ENCODE assay signal across 9 cellular contexts in the genomic region with DNA sequence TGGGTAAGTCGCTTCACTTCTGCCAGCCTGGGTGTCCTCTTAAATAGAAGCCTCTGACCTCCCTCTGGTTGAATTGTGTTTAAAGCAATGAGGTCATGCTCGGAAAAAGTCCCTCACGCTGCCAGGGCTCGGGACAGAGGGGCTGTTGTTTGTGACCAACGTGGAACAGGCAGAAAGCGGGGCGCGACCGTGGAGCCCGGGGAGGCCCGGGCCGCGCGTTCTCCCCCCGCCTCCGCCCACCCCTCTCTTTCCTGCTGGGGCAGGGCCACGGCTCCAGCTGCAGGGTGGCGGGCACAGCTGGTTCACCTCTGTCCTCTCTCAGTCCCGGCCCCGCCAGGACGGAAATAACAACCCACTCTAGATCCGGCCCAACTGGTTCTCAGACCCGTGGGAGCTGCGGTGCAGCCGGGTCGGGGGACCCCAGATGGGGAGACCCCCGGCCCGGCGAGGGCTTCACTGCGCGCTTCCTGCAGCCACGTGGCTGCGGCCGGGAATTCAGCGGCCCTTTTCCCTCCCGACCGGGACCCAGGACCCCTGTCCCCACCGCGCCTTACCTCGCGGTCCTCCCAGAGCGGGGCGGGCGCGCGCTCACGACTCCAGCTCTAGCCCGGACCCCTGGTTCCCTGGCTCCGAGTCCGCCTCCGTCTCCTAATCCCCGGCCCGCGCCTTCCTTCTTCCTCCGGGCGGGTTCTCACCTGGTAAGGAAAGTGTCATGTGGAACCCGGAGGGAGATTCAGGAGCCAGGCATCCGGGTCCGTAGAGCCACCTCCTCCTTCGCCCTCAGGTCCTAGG. TPM values are rescaled to one million over a fixed set of nuclear protein-coding genes. Genes with fewer than 3 reads are reported as not detected.
DNase-seq lines count a peak whose midpoint lies in the region; ATAC-seq and TF ChIP-seq lines count a peak whose summit lies in the region.
"Had no signal": no experiment of that assay in that cellular context is flagged by ENCODE, and none has a peak within 500 bp of the region (broad histone marks: within the 10 kb centered on the region; RNA-seq: fewer than 3 reads in every experiment).

No MANE protein-coding gene starts in this region.

- H3K36me3 Mint-ChIP-seq in activated CD4-positive, alpha-beta T cell treated with anti-CD3 and anti-CD28 coated beads for 36 hours (ENCODE audit: low read depth), result no peaks in the 10 kb centered on the region
- H3K36me3 Mint-ChIP-seq in endodermal cell (ENCODE audit: low read depth) (no peaks in the 10 kb centered on the region), memory B cell (no peaks in the 10 kb centered on the region), type B pancreatic cell (peaks cover 7% of the 10 kb centered on the region)
- H3K36me3 Mint-ChIP-seq: CD8-positive, alpha-beta memory T cell had no signal

- peak overlapping the region; percentile 11 for H3K9ac ChIP-seq in endodermal cell (ENCODE audit: extremely low read depth, low read length, poor library complexity, severe bottlenecking)

- H3K4me3 ChIP-seq in endodermal cell (ENCODE audit: low read length), result peak overlapping the region; percentile 40

- H3K27me3 ChIP-seq in endodermal cell (ENCODE audit: control insufficient read depth, insufficient read depth, low read length, poor library complexity, severe bottlenecking), result peaks cover 33% of the 10 kb centered on the region

- H3K27ac Mint-ChIP-seq in activated CD4-positive, alpha-beta T cell treated with anti-CD3 and anti-CD28 coated beads for 36 hours, result no peak overlapping the region
- no peak overlapping the region for H3K27ac Mint-ChIP-seq in endodermal cell
- no peak overlapping the region for H3K27ac Mint-ChIP-seq in memory B cell
- H3K27ac Mint-ChIP-seq in type B pancreatic cell, result peak overlapping the region; percentile 58

- CTCF ChIA-PET in activated CD4-positive, alpha-beta T cell treated with anti-CD3 and anti-CD28 coated beads for 36 hours (lab: Charles Lee), result interaction anchor here (0.6 to 1.0 kb wide), 3 partner anchors 10 to 665 kb away, joined by 3 to 4 read pairs (median 4); no protein-coding TSS in a partner anchor

- no peaks in the 10 kb centered on the region for H3K4me1 ChIP-seq in endodermal cell (ENCODE audit: control insufficient read depth, insufficient read depth, low read length)

- ATAC-seq in activated CD4-positive, alpha-beta T cell treated with anti-CD3 and anti-CD28 coated beads for 36 hours, result peak; percentile 39
- ATAC-seq in memory B cell (ENCODE audit: low read depth) (peak; percentile 58), GM21576 (IDR thresholded peaks at IDR 0.05; ENCODE audit: unreplicated experiment) (no peak), HG03097 (IDR thresholded peaks at IDR 0.05; ENCODE audit: low FRiP score, unreplicated experiment) (no peak)

- H3K4me3 Mint-ChIP-seq in activated CD4-positive, alpha-beta T cell treated with anti-CD3 and anti-CD28 coated beads for 36 hours, result no peak overlapping the region
- H3K4me3 Mint-ChIP-seq in endodermal cell (peak overlapping the region; percentile 15), memory B cell (no peak overlapping the region), type B pancreatic cell (peak overlapping the region; percentile 85)

- H3K27me3 Mint-ChIP-seq in activated CD4-positive, alpha-beta T cell treated with anti-CD3 and anti-CD28 coated beads for 36 hours, result peaks cover 41% of the 10 kb centered on the region
- H3K27me3 Mint-ChIP-seq in endodermal cell (ENCODE audit: insufficient read depth) (peaks cover 61% of the 10 kb centered on the region), memory B cell (peaks cover 19% of the 10 kb centered on the region), type B pancreatic cell (peaks cover 20% of the 10 kb centered on the region)

- no peak overlapping the region for H3K27ac ChIP-seq in endodermal cell (ENCODE audit: low read depth, low read length)

- no peaks in the 10 kb centered on the region for H3K9me3 Mint-ChIP-seq in activated CD4-positive, alpha-beta T cell treated with anti-CD3 and anti-CD28 coated beads for 36 hours (ENCODE audit: low read depth)
- H3K9me3 Mint-ChIP-seq in endodermal cell (no peaks in the 10 kb centered on the region), memory B cell (no peaks in the 10 kb centered on the region), type B pancreatic cell (no peaks in the 10 kb centered on the region)
- H3K9me3 Mint-ChIP-seq: CD8-positive, alpha-beta memory T cell had no signal

- H3K36me3 ChIP-seq in endodermal cell (ENCODE audit: control insufficient read depth, insufficient read depth, low read length), result no peaks in the 10 kb centered on the region

- intact Hi-C loops in activated CD4-positive, alpha-beta T cell treated with anti-CD3 and anti-CD28 coated beads for 36 hours (cut with DNase I, micrococcal nuclease), result no loop called here

- no peaks in the 10 kb centered on the region for H3K9me3 ChIP-seq in endodermal cell (ENCODE audit: control insufficient read depth, low read length)

- POLR2A ChIA-PET in activated CD4-positive, alpha-beta T cell treated with anti-CD3 and anti-CD28 coated beads for 36 hours (lab: Charles Lee), result no interaction called here

- TF ChIP-seq CTCF in endodermal cell (conservative IDR thresholded peaks at IDR 0.05) (no peak), type B pancreatic cell (conservative IDR thresholded peaks at IDR 0.05) (no peak)

- WGBS in endodermal cell (ENCODE audit: insufficient coverage in 1 of 2, insufficient read length in 1 of 2), 2 experiments, result 18 to 30% methylated on average over 23 to 60 of the region's 60 CpGs

- peaks cover 12% of the 10 kb centered on the region for H3K4me1 Mint-ChIP-seq in activated CD4-positive, alpha-beta T cell treated with anti-CD3 and anti-CD28 coated beads for 36 hours
- H3K4me1 Mint-ChIP-seq in endodermal cell (no peaks in the 10 kb centered on the region), memory B cell (peaks cover 19% of the 10 kb centered on the region), type B pancreatic cell (ENCODE audit: unreplicated experiment) (peaks cover 33% of the 10 kb centered on the region)

- DNase-seq in activated CD4-positive, alpha-beta T cell treated with anti-CD3 and anti-CD28 coated beads for 36 hours, result no peak
- no peak for DNase-seq in activated CD4-positive, alpha-beta T cell treated with anti-CD3 and anti-CD28 coated beads, Interleukin-2, amount 50 U/mL, for 4 hours
- peak; percentile 72 for DNase-seq in endodermal cell
- no peak for DNase-seq in memory B cell (ENCODE audit: low spot score in 2 of 2)
- DNase-seq in type B pancreatic cell (ENCODE audit: extremely low spot score, unreplicated experiment), result no peak
- DNase-seq in NCI-H1092 treated with DMSO at 0.1 percent for 48 hours (lab: John Stamatoyannopoulos, UW), result no peak

RNA-seq across cellular contexts. Expression of a gene that starts 1.9 kb away (rescaled TPM):
- total RNA-seq in activated CD4-positive, alpha-beta T cell treated with anti-CD3 and anti-CD28 coated beads for 36 hours, result under 1 TPM in 1 of 2 experiments, not detected in 1; 0.55 TPM
- total RNA-seq in endodermal cell (under 1 TPM in 1 of 2 donors, not detected in 1; 0.49 TPM), type B pancreatic cell (ENCODE audit: low replicate concordance) (16.1 and 24.3 TPM in 2 replicates)
- 7.0 TPM for polyA plus RNA-seq in endodermal cell (2013, experiment 1 of 2)
- polyA plus RNA-seq in endodermal cell (2013, experiment 2 of 2), result 8.3 TPM
- polyA plus RNA-seq: CD8-positive, alpha-beta memory T cell had no signal

RNA-seq across cellular contexts. Expression of a gene that starts 7.6 kb away (rescaled TPM):
- 1 to 10 TPM; 5.0 to 5.1 TPM for total RNA-seq in activated CD4-positive, alpha-beta T cell treated with anti-CD3 and anti-CD28 coated beads for 36 hours
- total RNA-seq in endodermal cell (1 to 10 TPM; 2.5 to 3.5 TPM), type B pancreatic cell (ENCODE audit: low replicate concordance) (3.9 and 4.2 TPM in 2 replicates)
- 1.1 TPM for polyA plus RNA-seq in endodermal cell (2013, experiment 1 of 2)
- polyA plus RNA-seq in endodermal cell (2013, experiment 2 of 2), result 1.1 TPM

RNA-seq across cellular contexts. Expression of a gene that starts 22.2 kb away (rescaled TPM):
- 100 to 1,000 TPM; 156 to 221 TPM for total RNA-seq in activated CD4-positive, alpha-beta T cell treated with anti-CD3 and anti-CD28 coated beads for 36 hours
- total RNA-seq in endodermal cell (100 to 1,000 TPM; 139 to 171 TPM), type B pancreatic cell (ENCODE audit: low replicate concordance) (135 and 196 TPM in 2 replicates)
- 171 TPM for polyA plus RNA-seq in endodermal cell (2013, experiment 1 of 2)
- 130 TPM for polyA plus RNA-seq in endodermal cell (2013, experiment 2 of 2)

RNA-seq across cellular contexts. Expression of a gene that starts 31.4 kb away (rescaled TPM):
- total RNA-seq in activated CD4-positive, alpha-beta T cell treated with anti-CD3 and anti-CD28 coated beads for 36 hours, result 1 to 10 TPM; 3.7 to 5.1 TPM
- total RNA-seq in endodermal cell (not detected), type B pancreatic cell (ENCODE audit: low replicate concordance) (not detected in 2 replicates)
- polyA plus RNA-seq in endodermal cell (2013, experiment 1 of 2), result not detected
- polyA plus RNA-seq in endodermal cell (2013, experiment 2 of 2), result not detected

RNA-seq across cellular contexts. Expression of a gene that starts 55.9 kb away (rescaled TPM):
- total RNA-seq in activated CD4-positive, alpha-beta T cell treated with anti-CD3 and anti-CD28 coated beads for 36 hours, result under 1 TPM; 0.19 to 0.59 TPM
- total RNA-seq in endodermal cell, result 1 to 10 TPM; 1.0 to 2.0 TPM
- 342 TPM for polyA plus RNA-seq in endodermal cell (2013, experiment 1 of 2)
- polyA plus RNA-seq in endodermal cell (2013, experiment 2 of 2), result 263 TPM
- total RNA-seq in type B pancreatic cell (ENCODE audit: low replicate concordance), result 8.7 and 50.7 TPM in 2 replicates
- polyA plus RNA-seq: CD8-positive, alpha-beta memory T cell had no signal

Comparison
In these comparisons a context has a peak if more than half of its experiments do, and no peak if none do; other contexts are left out.
1. ATAC-seq: peak in activated CD4-positive, alpha-beta T cell treated with anti-CD3 and anti-CD28 coated beads for 36 hours (single experiment) and memory B cell (single experiment); none in GM21576 (single experiment) and HG03097 (single experiment).
2. H3K4me3 Mint-ChIP-seq: peak in endodermal cell (single experiment) and type B pancreatic cell (single experiment); none in activated CD4-positive, alpha-beta T cell treated with anti-CD3 and anti-CD28 coated beads for 36 hours (single experiment) and memory B cell (single experiment).
3. RNA of a gene that starts 1.9 kb away (total RNA-seq): 16.1 to 24.3 TPM in type B pancreatic cell; 0.55 TPM in activated CD4-positive, alpha-beta T cell treated with anti-CD3 and anti-CD28 coated beads for 36 hours and 0.49 TPM in endodermal cell; every median in the first group is over 10 times any median in the second.